In genomic region chr19:31979362-31979761, GRCh38 we compare ENCODE assay signal across 24 cellular contexts.
A peak's percentile ranks its signal among the peaks of the same experiment; 100 is the strongest.
DNase-seq lines count a peak whose midpoint lies in the region; ATAC-seq, FAIRE-seq and TF ChIP-seq lines count a peak whose summit lies in the region.
"Had no signal": no experiment of that assay in that cellular context is flagged by ENCODE, and none has a peak within 500 bp of the region (broad histone marks: within the 10 kb centered on the region; RNA-seq: fewer than 3 reads in every experiment).

No MANE protein-coding gene starts in this region.

- no peaks in the 10 kb centered on the region for H3K27me3 ChIP-seq in esophagus muscularis mucosa
- H3K27me3 ChIP-seq: BLaER1 treated with 17β-estradiol and CSF1 and Interleukin-3, amounts not matched to agents 10 nM and 100 nM had no signal

- H3K36me3 Mint-ChIP-seq in type B pancreatic cell (no peaks in the 10 kb centered on the region), immature natural killer cell (no peaks in the 10 kb centered on the region), T-helper 17 cell (ENCODE audit: low read depth) (no peaks in the 10 kb centered on the region)
- H3K36me3 Mint-ChIP-seq: CD8-positive, alpha-beta T cell had no signal

- H3K27ac Mint-ChIP-seq in type B pancreatic cell, result no peak overlapping the region
- no peak overlapping the region for H3K27ac Mint-ChIP-seq in immature natural killer cell
- H3K27ac Mint-ChIP-seq in T-helper 17 cell, result no peak overlapping the region
- H3K27ac Mint-ChIP-seq: B cell; CD4-positive, alpha-beta T cell; CD8-positive, alpha-beta T cell had no signal

- H3K4me2 ChIP-seq in A549, result no peak overlapping the region
- H3K4me2 ChIP-seq: BLaER1 treated with 17β-estradiol and CSF1 and Interleukin-3, amounts not matched to agents 10 nM and 100 nM had no signal

- no peaks in the 10 kb centered on the region for H3K36me3 ChIP-seq in esophagus muscularis mucosa
- H3K36me3 ChIP-seq: BLaER1 treated with 17β-estradiol and CSF1 and Interleukin-3, amounts not matched to agents 10 nM and 100 nM had no signal

- H3K9me3 ChIP-seq in A549 (0 out of 3 replicates have a peak, but pooled peaks cover 4% of the 10 kb centered on the region), esophagus muscularis mucosa (no peaks in the 10 kb centered on the region), T-helper 17 cell (ENCODE audit: control insufficient read depth, low read length, poor library complexity, severe bottlenecking) (no peaks in the 10 kb centered on the region)
- H3K9me3 ChIP-seq: Caco-2 had no signal

- no peak for TF ChIP-seq POLR2A in A549 (IDR thresholded peaks at IDR 0.05; ENCODE audit: low read length)
- no peak for TF ChIP-seq POLR2A in esophagus muscularis mucosa (IDR thresholded peaks at IDR 0.05; ENCODE audit: low read depth)

- DNase-seq in A549 (ENCODE audit: low read depth in 1 of 2, low spot score in 1 of 2) (no peak), ecto neural progenitor cell (ENCODE audit: low spot score) (peak; percentile 8), esophagus muscularis mucosa (ENCODE audit: extremely low spot score) (peak; percentile 57), type B pancreatic cell (ENCODE audit: extremely low spot score, unreplicated experiment) (peak; percentile 25), immature natural killer cell (no peak), T-helper 17 cell (no peak)
- DNase-seq: 8988T; AML-193; Caco-2; Calu3; CD4-positive, alpha-beta T cell; CD8-positive, alpha-beta T cell; DMS79 treated with DMSO at 0.1 percent for 48 hours; GF-D8 had no signal

- TF ChIP-seq RAD21 in A549 (conservative IDR thresholded peaks at IDR 0.05 in 1 of 2, IDR thresholded peaks at IDR 0.05 in 1 of 2), result no peak

- no peak for TF ChIP-seq EP300 in A549 (IDR thresholded peaks at IDR 0.05)
- no peak for TF ChIP-seq EP300 in esophagus muscularis mucosa (IDR thresholded peaks at IDR 0.05)

- H3K27ac ChIP-seq in A549 (no peak overlapping the region), esophagus muscularis mucosa (replicated peaks in 1 of 4) (no peak overlapping the region)
- H3K27ac ChIP-seq: BLaER1 treated with 17β-estradiol and CSF1 and Interleukin-3, amounts not matched to agents 10 nM and 100 nM; C4-2B had no signal

- no peak overlapping the region for H3K4me3 Mint-ChIP-seq in type B pancreatic cell
- H3K4me3 Mint-ChIP-seq in immature natural killer cell, result no peak overlapping the region
- no peak overlapping the region for H3K4me3 Mint-ChIP-seq in T-helper 17 cell
- H3K4me3 Mint-ChIP-seq: B cell; CD4-positive, alpha-beta T cell; CD8-positive, alpha-beta T cell had no signal

- H3K9me3 Mint-ChIP-seq in type B pancreatic cell (no peaks in the 10 kb centered on the region), immature natural killer cell (peaks cover 0 to 1% (median 0%) of the 10 kb centered on the region in 6 donors)
- H3K9me3 Mint-ChIP-seq: CD8-positive, alpha-beta T cell had no signal

- ATAC-seq in A549 (no peak), GM19463 (IDR thresholded peaks at IDR 0.05; ENCODE audit: unreplicated experiment) (no peak), HG03135 (IDR thresholded peaks at IDR 0.05; ENCODE audit: unreplicated experiment) (no peak), T-helper 17 cell (no peak)
- ATAC-seq: CD8-positive, alpha-beta T cell had no signal

- FAIRE-seq in A549 (lab: Jason Lieb, UNC), result peak; percentile 36
- FAIRE-seq: A204.1, D721Med, G401.6, GM12891, GM19239 had no signal

- POLR2A ChIA-PET in A549 (lab: Yijun Ruan, JAX), result interaction anchor here (0.6 kb wide), 1 partner anchor 839 kb away, joined by 3 read pairs; no protein-coding TSS in a partner anchor

- WGBS in A549 (ENCODE audit: missing lambda C conversion rate), result 10% methylated on average over 5 of the region's 5 CpGs
- 84% methylated on average over 5 of the region's 5 CpGs for WGBS in esophagus muscularis mucosa

- H3K27me3 Mint-ChIP-seq in type B pancreatic cell, result peaks cover 11% of the 10 kb centered on the region
- H3K27me3 Mint-ChIP-seq in immature natural killer cell (ENCODE audit: low read depth in 3 of 3), result peaks cover 0 to 3% (median 2%) of the 10 kb centered on the region in 3 donors
- H3K27me3 Mint-ChIP-seq in T-helper 17 cell, result no peaks in the 10 kb centered on the region
- H3K27me3 Mint-ChIP-seq: B cell; CD4-positive, alpha-beta T cell had no signal

- H3K4me1 ChIP-seq in A549 (no peaks in the 10 kb centered on the region), esophagus muscularis mucosa (no peaks in the 10 kb centered on the region)
- H3K4me1 ChIP-seq: Caco-2 had no signal

- CTCF ChIA-PET in A549 (lab: Yijun Ruan, JAX), result interaction anchor here (1.1 to 1.5 kb wide), 2 partner anchors 10 to 245 kb away, joined by 4 to 5 read pairs; no protein-coding TSS in a partner anchor

- TF ChIP-seq CTCF in A549 (IDR thresholded peaks at IDR 0.05) (no peak), esophagus muscularis mucosa (IDR thresholded peaks at IDR 0.05) (no peak), type B pancreatic cell (conservative IDR thresholded peaks at IDR 0.05) (no peak)

- H3K4me3 ChIP-seq in A549, result no peak overlapping the region
- no peak overlapping the region for H3K4me3 ChIP-seq in esophagus muscularis mucosa
- H3K4me3 ChIP-seq: BLaER1 treated with 17β-estradiol and CSF1 and Interleukin-3, amounts not matched to agents 10 nM and 100 nM had no signal

- intact Hi-C loops in esophagus muscularis mucosa (cut with DNase I), result no loop called here

- H3K4me1 Mint-ChIP-seq in type B pancreatic cell (ENCODE audit: unreplicated experiment), result no peaks in the 10 kb centered on the region
- H3K4me1 Mint-ChIP-seq in immature natural killer cell, result no peaks in the 10 kb centered on the region
- H3K4me1 Mint-ChIP-seq in T-helper 17 cell, result no peaks in the 10 kb centered on the region
- H3K4me1 Mint-ChIP-seq: B cell had no signal

TF ChIP-seq in A549, 52 proteins besides CTCF, POLR2A, EP300 and RAD21:
- TF ChIP-seq TFCP2L1 (CRISPR knock-in tag; IDR thresholded peaks at IDR 0.05) (no peak), ZFP36 (IDR thresholded peaks at IDR 0.05; ENCODE audit: borderline replicate concordance, partially characterized antibody) (no peak), PBX3 (IDR thresholded peaks at IDR 0.05) (no peak), KDM5A (IDR thresholded peaks at IDR 0.05) (no peak), SREBF2 (IDR thresholded peaks at IDR 0.05) (no peak), HOXB13 (CRISPR knock-in tag; IDR thresholded peaks at IDR 0.05; ENCODE audit: low read depth) (no peak), NR3C1 (IDR thresholded peaks at IDR 0.05) (no peak), CEBPB (IDR thresholded peaks at IDR 0.05) (no peak), RARB (CRISPR knock-in tag; IDR thresholded peaks at IDR 0.05) (no peak)
- TF ChIP-seq, protein P1, sequence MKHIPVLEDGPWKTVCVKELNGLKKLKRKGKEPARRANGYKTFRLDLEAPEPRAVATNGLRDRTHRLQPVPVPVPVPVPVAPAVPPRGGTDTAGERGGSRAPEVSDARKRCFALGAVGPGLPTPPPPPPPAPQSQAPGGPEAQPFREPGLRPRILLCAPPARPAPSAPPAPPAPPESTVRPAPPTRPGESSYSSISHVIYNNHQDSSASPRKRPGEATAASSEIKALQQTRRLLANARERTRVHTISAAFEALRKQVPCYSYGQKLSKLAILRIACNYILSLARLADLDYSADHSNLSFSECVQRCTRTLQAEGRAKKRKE (CRISPR knock-in tag; IDR thresholded peaks at IDR 0.05; ENCODE audit: low read depth), result no peak

Comparison
In these comparisons a context has a peak if more than half of its experiments do, and no peak if none do; other contexts are left out.
1. DNase-seq: peak in ecto neural progenitor cell (single experiment), esophagus muscularis mucosa (single experiment) and type B pancreatic cell (single experiment); none in A549 (0 of 2), immature natural killer cell (0 of 3) and T-helper 17 cell (0 of 3).